ENCODE assay signal across 23 cellular contexts in the genomic region with DNA sequence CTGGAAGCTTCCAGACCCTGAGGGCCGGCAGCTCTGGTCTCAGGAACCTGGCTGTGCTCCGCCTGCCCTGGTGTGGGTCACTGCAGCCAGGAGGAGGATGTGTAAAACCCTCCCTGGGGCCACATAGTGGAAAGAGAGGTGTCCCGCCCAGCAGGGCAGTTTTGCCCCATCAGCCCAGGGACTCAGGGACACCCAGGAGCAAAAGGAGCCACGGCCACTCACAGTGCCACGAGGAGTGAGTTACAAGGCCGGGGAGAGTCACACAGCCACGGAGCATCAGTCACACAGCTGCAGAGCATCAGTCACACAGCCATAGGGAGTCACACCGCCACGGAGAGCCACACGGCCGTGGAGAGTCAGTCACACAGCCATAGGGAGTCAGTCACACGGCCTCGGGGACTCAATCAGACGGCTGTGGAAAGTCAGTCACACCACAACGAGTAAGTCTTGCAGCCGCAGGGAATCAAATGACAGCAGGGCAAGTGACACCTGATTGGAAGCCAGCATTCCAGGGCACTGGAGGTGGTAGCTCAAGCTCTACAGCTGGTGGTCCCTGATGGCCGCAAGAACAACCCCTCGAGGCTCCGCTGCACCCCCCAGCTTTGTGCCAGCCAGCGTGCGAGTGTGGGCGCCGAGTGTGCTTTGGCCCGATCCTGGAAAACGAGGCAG.
DNase-seq lines count a peak whose midpoint lies in the region; ATAC-seq and TF ChIP-seq lines count a peak whose summit lies in the region.
"Had no signal": no experiment of that assay in that cellular context is flagged by ENCODE, and none has a peak within 500 bp of the region (broad histone marks: within the 10 kb centered on the region; RNA-seq: fewer than 3 reads in every experiment).

No MANE protein-coding gene starts in this region.

- no peak overlapping the region for H2AFZ ChIP-seq in trophoblast cell (ENCODE audit: insufficient read depth, low read length, poor library complexity)

- no peak overlapping the region for H3K4ac ChIP-seq in trophoblast cell (ENCODE audit: low read depth, low read length)

- H3K4me3 ChIP-seq in right atrium auricular region (no peak overlapping the region), trophoblast cell (ENCODE audit: low read depth, low read length) (no peak overlapping the region), upper lobe of right lung (no peak overlapping the region)
- H3K4me3 ChIP-seq: MG63, Peyer's patch had no signal

- no peak overlapping the region for H2BK120ac ChIP-seq in trophoblast cell (ENCODE audit: insufficient read depth, low read length, poor library complexity)

- no peak overlapping the region for H3K18ac ChIP-seq in trophoblast cell (ENCODE audit: low read length)

- peaks cover 24% of the 10 kb centered on the region for H3K79me1 ChIP-seq in trophoblast cell (ENCODE audit: low read length)

- H3K27me3 ChIP-seq in right atrium auricular region (no peaks in the 10 kb centered on the region), trophoblast cell (ENCODE audit: insufficient read depth, low read length) (no peaks in the 10 kb centered on the region), upper lobe of right lung (no peaks in the 10 kb centered on the region)
- H3K27me3 ChIP-seq: MG63, Peyer's patch had no signal

- no peak overlapping the region for H4K8ac ChIP-seq in trophoblast cell (ENCODE audit: low read depth, low read length)

- no CpG with 5 or more reads among the region's 25 CpGs for WGBS in trophoblast cell (ENCODE audit: extremely low coverage, insufficient coverage, insufficient read length)

- no peak overlapping the region for H3K4me2 ChIP-seq in trophoblast cell (ENCODE audit: low read length)

- H3K27ac ChIP-seq in right atrium auricular region: no peak overlapping the region
- no peak overlapping the region for H3K27ac ChIP-seq in trophoblast cell (ENCODE audit: low read depth, low read length)
- H3K27ac ChIP-seq in upper lobe of right lung: no peak overlapping the region
- H3K27ac ChIP-seq: 22Rv1, HL-60, Peyer's patch had no signal

- peak overlapping the region; percentile 20 for H2AK5ac ChIP-seq in trophoblast cell (ENCODE audit: low read length)

- H3K9me3 ChIP-seq in right atrium auricular region (no peaks in the 10 kb centered on the region), trophoblast cell (ENCODE audit: insufficient read depth, low read depth, low read length) (peaks cover 2% of the 10 kb centered on the region), upper lobe of right lung (no peaks in the 10 kb centered on the region)
- H3K9me3 ChIP-seq: MG63, Peyer's patch had no signal

- H3K4me1 ChIP-seq in right atrium auricular region: peaks cover 0 to 27% of the 10 kb centered on the region in 2 donors
- peaks cover 15 to 18% of the 10 kb centered on the region in 2 experiments for H3K4me1 ChIP-seq in trophoblast cell (ENCODE audit: control insufficient read depth in 1 of 2, insufficient read depth in 2 of 2, low read length in 2 of 2)
- H3K4me1 ChIP-seq in upper lobe of right lung: no peaks in the 10 kb centered on the region

- peak; percentile 21 for ATAC-seq in Right ventricle myocardium inferior
- peak; percentile 42 for ATAC-seq in upper lobe of right lung
- ATAC-seq in HG03521 (IDR thresholded peaks at IDR 0.05; ENCODE audit: unreplicated experiment): no peak

- H3K23ac ChIP-seq in trophoblast cell (ENCODE audit: low read length): no peak overlapping the region

- H3K36me3 ChIP-seq in right atrium auricular region (no peaks in the 10 kb centered on the region), trophoblast cell (ENCODE audit: control insufficient read depth in 1 of 2, insufficient read depth in 2 of 2, low read length in 2 of 2) (no peaks in the 10 kb centered on the region), upper lobe of right lung (no peaks in the 10 kb centered on the region)
- H3K36me3 ChIP-seq: MG63, Peyer's patch had no signal

- peak overlapping the region; percentile 32 for H3K14ac ChIP-seq in trophoblast cell (ENCODE audit: low read length)

- H4K91ac ChIP-seq in trophoblast cell (ENCODE audit: low read depth, low read length): peak overlapping the region; percentile 15

- peak; percentile 57 for DNase-seq in Right ventricle myocardium inferior (ENCODE audit: missing footprints)
- DNase-seq in right atrium auricular region (ENCODE audit: low spot score): no peak
- DNase-seq in left kidney (ENCODE audit: low read depth, low spot score): peak; percentile 73
- no peak for DNase-seq in trophoblast cell
- DNase-seq in upper lobe of right lung: peak; percentile 63
- DNase-seq in Kasumi-1 (lab: John Stamatoyannopoulos, UW): no peak
- no peak for DNase-seq in NCI-H2227 treated with DMSO at 0.1 percent for 48 hours (lab: John Stamatoyannopoulos, UW)
- DNase-seq: DND-41; H9; Karpas-422; MG63; NCI-H1092; NCI-H146; NCI-H2081; NCI-H2171 treated with DMSO at 0.1 percent for 48 hours; NCI-H446 treated with DMSO at 0.1 percent for 48 hours; NCI-H69; NK-92 treated with Interleukin-12 subunit alpha and Interleukin-12 subunit beta, amount 100 ng/mL, for 24 hours; Peyer's patch; SHP77 treated with DMSO at 0.1 percent for 48 hours had no signal

- H3K79me2 ChIP-seq in trophoblast cell (ENCODE audit: control insufficient read depth, insufficient read depth, low read length, poor library complexity): no peaks in the 10 kb centered on the region

- H4K12ac ChIP-seq in trophoblast cell (ENCODE audit: low read depth, low read length): no peak overlapping the region

- no peak overlapping the region for H3K9ac ChIP-seq in trophoblast cell (ENCODE audit: low read length)

- intact Hi-C loops in Right ventricle myocardium inferior (cut with DNase I) (no loop called here), upper lobe of right lung (cut with DNase I) (no loop called here)

- no peak for TF ChIP-seq CTCF in right atrium auricular region (IDR thresholded peaks at IDR 0.05)
- no peak for TF ChIP-seq CTCF in upper lobe of right lung (IDR thresholded peaks at IDR 0.05)

- no peak overlapping the region for H2BK5ac ChIP-seq in trophoblast cell (ENCODE audit: low read depth, low read length, poor library complexity)

- peak overlapping the region; percentile 13 for H2BK12ac ChIP-seq in trophoblast cell (ENCODE audit: low read length)

Comparison
In these comparisons a context has a peak if more than half of its experiments do, and no peak if none do; other contexts are left out.
1. DNase-seq: peak in Right ventricle myocardium inferior (single experiment), left kidney (single experiment) and upper lobe of right lung (single experiment); none in right atrium auricular region (single experiment), trophoblast cell (0 of 2), Kasumi-1 (0 of 2) and NCI-H2227 treated with DMSO at 0.1 percent for 48 hours (single experiment).